Comparison of ENCODE assay signal across 10 cellular contexts in genomic region chrX:13598877-13599276, GRCh38. TPM values are rescaled to one million over a fixed set of nuclear protein-coding genes. Genes with fewer than 3 reads are reported as not detected.
A peak's percentile ranks its signal among the peaks of the same experiment; 100 is the strongest.
DNase-seq lines count a peak whose midpoint lies in the region; ATAC-seq and TF ChIP-seq lines count a peak whose summit lies in the region.
"Had no signal": no experiment of that assay in that cellular context is flagged by ENCODE, and none has a peak within 500 bp of the region (broad histone marks: within the 10 kb centered on the region; RNA-seq: fewer than 3 reads in every experiment).

No MANE protein-coding gene starts in this region.

- H3K4me3 ChIP-seq in LNCaP clone FGC (ENCODE audit: low read depth, low read length) (no peak overlapping the region), cardiac fibroblast (replicated peaks in 1 of 2; ENCODE audit: low read depth in 2 of 2, low read length in 2 of 2) (no peak overlapping the region), aorta (ENCODE audit: low read length in 2 of 2) (no peak overlapping the region)

- CTCF ChIA-PET in GM10248 (lab: Yijun Ruan, JAX) = interaction anchor here (1.0 to 1.2 kb wide), 2 partner anchors 28 to 92 kb away, joined by 3 read pairs; no protein-coding TSS in a partner anchor

- DNase-seq in GM10248 (ENCODE audit: extremely low spot score) = no peak
- DNase-seq in LNCaP clone FGC (ENCODE audit: low read depth) = no peak
- DNase-seq in cardiac fibroblast (ENCODE audit: low read depth in 2 of 2) = peak in 1 of 2 donors; percentile 3
- no peak for DNase-seq in neural crest cell (ENCODE audit: low read depth, low spot score)
- DNase-seq in aorta = no peak
- no peak for DNase-seq in foreskin melanocyte
- DNase-seq: activated CD4-positive, alpha-beta T cell treated with anti-CD3 and anti-CD28 coated beads, Interleukin-2, amount 10 ng/mL, durations not matched to agents 24 days and 14 days; activated naive CD8-positive, alpha-beta T cell treated with anti-CD3 and anti-CD28 coated beads, Interleukin-2, amount 10 ng/mL, durations not matched to agents 7 days and 5 days; naive thymus-derived CD4-positive, alpha-beta T cell had no signal

- peaks cover 9% of the 10 kb centered on the region for H3K9me3 Mint-ChIP-seq in neural crest cell
- H3K9me3 Mint-ChIP-seq: activated CD4-positive, alpha-beta T cell treated with anti-CD3 and anti-CD28 coated beads, Interleukin-2, amount 10 ng/mL, durations not matched to agents 24 days and 14 days; activated naive CD8-positive, alpha-beta T cell treated with anti-CD3 and anti-CD28 coated beads, Interleukin-2, amount 10 ng/mL, durations not matched to agents 7 days and 5 days; naive thymus-derived CD4-positive, alpha-beta T cell had no signal

- H3K4me1 Mint-ChIP-seq in neural crest cell = peaks cover 9% of the 10 kb centered on the region
- H3K4me1 Mint-ChIP-seq: activated naive CD8-positive, alpha-beta T cell treated with anti-CD3 and anti-CD28 coated beads, Interleukin-2, amount 10 ng/mL, durations not matched to agents 7 days and 5 days; naive thymus-derived CD4-positive, alpha-beta T cell had no signal

- POLR2A ChIA-PET in GM10248 (lab: Yijun Ruan, JAX) = no interaction called here

- 64 to 68% methylated on average over 3 of the region's 3 CpGs for WGBS in aorta, 2 donors

- H3K4me1 ChIP-seq in aorta (ENCODE audit: control insufficient read depth in 1 of 2, insufficient read depth in 2 of 2, low read length in 2 of 2) = no peaks in the 10 kb centered on the region

- H3K27ac ChIP-seq in aorta (ENCODE audit: low read depth in 1 of 2, low read length in 2 of 2) = no peak overlapping the region

- H3K9me3 ChIP-seq in aorta (ENCODE audit: control insufficient read depth, low read length) = no peaks in the 10 kb centered on the region

- H3K27ac Mint-ChIP-seq in neural crest cell (ENCODE audit: unreplicated experiment) = no peak overlapping the region
- H3K27ac Mint-ChIP-seq: activated CD4-positive, alpha-beta T cell treated with anti-CD3 and anti-CD28 coated beads, Interleukin-2, amount 10 ng/mL, durations not matched to agents 24 days and 14 days; activated naive CD8-positive, alpha-beta T cell treated with anti-CD3 and anti-CD28 coated beads, Interleukin-2, amount 10 ng/mL, durations not matched to agents 7 days and 5 days; naive thymus-derived CD4-positive, alpha-beta T cell had no signal

- no peaks in the 10 kb centered on the region for H3K36me3 Mint-ChIP-seq in neural crest cell (ENCODE audit: low read depth)
- H3K36me3 Mint-ChIP-seq: naive thymus-derived CD4-positive, alpha-beta T cell had no signal

- H3K27me3 Mint-ChIP-seq in neural crest cell (ENCODE audit: low read depth) = no peaks in the 10 kb centered on the region
- H3K27me3 Mint-ChIP-seq: activated naive CD8-positive, alpha-beta T cell treated with anti-CD3 and anti-CD28 coated beads, Interleukin-2, amount 10 ng/mL, durations not matched to agents 7 days and 5 days had no signal

- intact Hi-C loops in aorta (cut with DNase I) = loop anchor here in 1 of 2 donors (10.0 kb wide), 1 partner anchor 54 kb away; no protein-coding TSS in a partner anchor

- ATAC-seq in aorta (ENCODE audit: low FRiP score) = no peak
- ATAC-seq in HG03460 (IDR thresholded peaks at IDR 0.05; ENCODE audit: unreplicated experiment) = no peak
- ATAC-seq: naive thymus-derived CD4-positive, alpha-beta T cell had no signal

- H3K36me3 ChIP-seq in aorta (ENCODE audit: control insufficient read depth in 1 of 2, insufficient read depth in 2 of 2, low read length in 1 of 2) = no peaks in the 10 kb centered on the region

- TF ChIP-seq CTCF in GM10248 (IDR thresholded peaks at IDR 0.05; ENCODE audit: control extremely low read depth, extremely low read depth, low read depth, missing control alignments) = peak; percentile 18
- TF ChIP-seq CTCF in LNCaP clone FGC (IDR thresholded peaks at IDR 0.05; ENCODE audit: control insufficient read depth, extremely low read depth, insufficient read depth) = peak; percentile 51
- TF ChIP-seq CTCF in cardiac fibroblast (IDR thresholded peaks at IDR 0.05; ENCODE audit: low read depth, low read length) = peak; percentile 24
- peak; percentile 34 for TF ChIP-seq CTCF in neural crest cell (conservative IDR thresholded peaks at IDR 0.05)

- H3K4me3 Mint-ChIP-seq in neural crest cell = no peak overlapping the region
- H3K4me3 Mint-ChIP-seq: activated CD4-positive, alpha-beta T cell treated with anti-CD3 and anti-CD28 coated beads, Interleukin-2, amount 10 ng/mL, durations not matched to agents 24 days and 14 days; activated naive CD8-positive, alpha-beta T cell treated with anti-CD3 and anti-CD28 coated beads, Interleukin-2, amount 10 ng/mL, durations not matched to agents 7 days and 5 days; naive thymus-derived CD4-positive, alpha-beta T cell had no signal

- H3K27me3 ChIP-seq in aorta (ENCODE audit: control insufficient read depth in 1 of 2, insufficient read depth in 2 of 2, low read length in 1 of 2) = no peaks in the 10 kb centered on the region

RNA-seq across cellular contexts. Expression of gene EGFL6, which starts 29.5 kb away (rescaled TPM):
- total RNA-seq in neural crest cell = 0.11 TPM in 1 of 2 replicates, not detected in the other
- total RNA-seq in aorta = under 1 TPM; 0.23 to 0.60 TPM
- not detected for polyA plus RNA-seq in aorta
- polyA plus RNA-seq: naive thymus-derived CD4-positive, alpha-beta T cell had no signal

RNA-seq across cellular contexts. Expression of gene TCEANC, which starts 54.1 kb away (rescaled TPM):
- total RNA-seq in neural crest cell (3.7 and 4.6 TPM in 2 replicates), aorta (1 to 10 TPM; 2.3 to 3.9 TPM)
- 1 to 10 TPM; 1.5 to 2.8 TPM for polyA plus RNA-seq in aorta
